ENCODE assay signal across 7 cellular contexts in genomic region chr2:16552202-16552601, GRCh38.
"Had no signal": no experiment of that assay in that cellular context is flagged by ENCODE, and none has a peak within 500 bp of the region (broad histone marks: within the 10 kb centered on the region; RNA-seq: fewer than 3 reads in every experiment).

No MANE protein-coding gene starts in this region.

- H3K27ac ChIP-seq: HL-60 had no signal

- H3K27me3 Mint-ChIP-seq: IgD-negative memory B cell had no signal

- FAIRE-seq: HTR-8/SVneo, K562 had no signal

- H3K27ac Mint-ChIP-seq: IgD-negative memory B cell had no signal

- H3K9me3 Mint-ChIP-seq: IgD-negative memory B cell had no signal

- ATAC-seq: K562 had no signal

- DNase-seq: IMR-90, KBM-7, KG1 had no signal

- H3K4me3 Mint-ChIP-seq: IgD-negative memory B cell had no signal

- H3K4me3 ChIP-seq: K562 had no signal
